ENCODE assay signal across 19 cellular contexts in genomic region chr4:168516841-168517240, GRCh38. TPM values are rescaled to one million over a fixed set of nuclear protein-coding genes. Genes with fewer than 3 reads are reported as not detected.
A peak's percentile ranks its signal among the peaks of the same experiment; 100 is the strongest.
DNase-seq lines count a peak whose midpoint lies in the region; ATAC-seq and TF ChIP-seq lines count a peak whose summit lies in the region.
"Had no signal": no experiment of that assay in that cellular context is flagged by ENCODE, and none has a peak within 500 bp of the region (broad histone marks: within the 10 kb centered on the region; RNA-seq: fewer than 3 reads in every experiment).

No MANE protein-coding gene starts in this region.

- no peak overlapping the region for H3K27ac ChIP-seq in breast epithelium
- no peak overlapping the region for H3K27ac ChIP-seq in IMR-90 (ENCODE audit: insufficient read depth, low read length)
- peak overlapping the region; percentile 0 for H3K27ac ChIP-seq in psoas muscle
- H3K27ac ChIP-seq: Peyer's patch had no signal

- H3K27me3 ChIP-seq in breast epithelium (no peaks in the 10 kb centered on the region), IMR-90 (ENCODE audit: control insufficient read depth, insufficient read depth, low read length) (no peaks in the 10 kb centered on the region), psoas muscle (ENCODE audit: insufficient read depth in 3 of 3, low read length in 2 of 3) (no peaks in the 10 kb centered on the region)
- H3K27me3 ChIP-seq: Peyer's patch had no signal

- H3K56ac ChIP-seq in IMR-90 (ENCODE audit: extremely low read depth, insufficient read depth, low read length): no peak overlapping the region

- H3K4me3 Mint-ChIP-seq in MCF 10A (ENCODE audit: unreplicated experiment): no peak overlapping the region
- H3K4me3 Mint-ChIP-seq in T-helper 2 cell treated with Interferon-gamma antibody and Interleukin-4, amounts not matched to agents 5 μg/mL and 100 μg/mL, for 36 hours: no peak overlapping the region
- H3K4me3 Mint-ChIP-seq: CD14-positive monocyte, IgD-negative memory B cell had no signal

- DNase-seq in MCF 10A (ENCODE audit: unreplicated experiment) (peak; percentile 45), breast epithelium (ENCODE audit: low spot score in 2 of 2) (no peak), IMR-90 (no peak), left cardiac atrium (peak; percentile 39), psoas muscle (no peak), ureter (ENCODE audit: low spot score) (no peak), posterior vena cava (ENCODE audit: low spot score) (no peak)
- DNase-seq in T-helper 2 cell treated with Interferon-gamma antibody and Interleukin-4, amounts not matched to agents 5 μg/mL and 100 μg/mL, for 36 hours (ENCODE audit: low spot score): no peak
- DNase-seq: COR-L47, DMS53, Kasumi-1, NCI-H1417, NCI-H1930, NCI-H2171, NCI-H510A, Peyer's patch, SHP77 treated with DMSO at 0.1 percent for 48 hours had no signal

- no peaks in the 10 kb centered on the region for H3K9me3 Mint-ChIP-seq in MCF 10A (ENCODE audit: unreplicated experiment)
- H3K9me3 Mint-ChIP-seq in T-helper 2 cell treated with Interferon-gamma antibody and Interleukin-4, amounts not matched to agents 5 μg/mL and 100 μg/mL, for 36 hours: no peaks in the 10 kb centered on the region
- H3K9me3 Mint-ChIP-seq: IgD-negative memory B cell had no signal

- POLR2A ChIA-PET in MCF 10A (lab: Yijun Ruan, JAX) (interaction anchor here (0.9 kb wide), 1 partner anchor 21 kb away, joined by 3 read pairs; no protein-coding TSS in a partner anchor), IMR-90 (lab: Charles Lee; ENCODE audit: unreplicated experiment) (no interaction called here)

- H2BK20ac ChIP-seq in IMR-90 (ENCODE audit: low read depth, low read length): no peak overlapping the region

- H3K27me3 Mint-ChIP-seq in MCF 10A (ENCODE audit: insufficient read depth, unreplicated experiment): no peaks in the 10 kb centered on the region
- H3K27me3 Mint-ChIP-seq in T-helper 2 cell treated with Interferon-gamma antibody and Interleukin-4, amounts not matched to agents 5 μg/mL and 100 μg/mL, for 36 hours (ENCODE audit: low read depth): peaks cover 25% of the 10 kb centered on the region

- TF ChIP-seq RAD21 in IMR-90 (IDR thresholded peaks at IDR 0.05; ENCODE audit: low read length): no peak

- intact Hi-C loops in MCF 10A (cut with micrococcal nuclease) (loop anchor here (10.0 kb wide), 1 partner anchor 198 kb away; no protein-coding TSS in a partner anchor), breast epithelium (cut with DNase I; ENCODE audit: low total_unique reads) (no loop called here), IMR-90 (cut with micrococcal nuclease) (loop anchor here (5.0 to 10.0 kb wide), 4 partner anchors 178 to 400 kb away; no protein-coding TSS in a partner anchor), left cardiac atrium (cut with DNase I) (loop anchor here (10.0 kb wide), 3 partner anchors 68 to 408 kb away; no protein-coding TSS in a partner anchor), psoas muscle (cut with DNase I) (no loop called here), posterior vena cava (cut with DNase I) (loop anchor here in 1 of 2 donors (10.0 kb wide), 1 partner anchor 488 kb away; no protein-coding TSS in a partner anchor)

- H4K5ac ChIP-seq in IMR-90 (ENCODE audit: low read depth, low read length): no peak overlapping the region

- no peak overlapping the region for H3K4me3 ChIP-seq in breast epithelium
- no peak overlapping the region for H3K4me3 ChIP-seq in IMR-90 (ENCODE audit: insufficient read depth, low read depth, low read length)
- H3K4me3 ChIP-seq in psoas muscle: no peak overlapping the region
- H3K4me3 ChIP-seq: Peyer's patch had no signal

- peak overlapping the region; percentile 44; the same call in 2 of the 3 replicates for H2BK15ac ChIP-seq in IMR-90 (ENCODE audit: low read depth, low read length)

- peak overlapping the region; percentile 46 for H2BK5ac ChIP-seq in IMR-90 (ENCODE audit: low read depth, low read length, poor library complexity, severe bottlenecking)

- no peak overlapping the region for H3K4me2 ChIP-seq in IMR-90 (ENCODE audit: low read depth, low read length)

- H3K14ac ChIP-seq in IMR-90 (replicated peaks; ENCODE audit: low read depth, low read length): no peak overlapping the region

- H4K91ac ChIP-seq in IMR-90 (ENCODE audit: insufficient read depth, low read depth, low read length): no peak overlapping the region

- TF ChIP-seq POLR2A in breast epithelium (IDR thresholded peaks at IDR 0.05) (no peak), IMR-90 (IDR thresholded peaks at IDR 0.05; ENCODE audit: low read depth, low read length) (no peak)

- no peak overlapping the region for H3K18ac ChIP-seq in IMR-90 (ENCODE audit: low read depth, low read length)

- no peaks in the 10 kb centered on the region for H3K79me1 ChIP-seq in IMR-90 (ENCODE audit: low read depth in 1 of 2, low read length in 2 of 2)

- 0 out of 2 replicates have a peak overlapping the region, but pooled peaks have one; percentile 51 for H2AK5ac ChIP-seq in IMR-90 (ENCODE audit: low read depth, low read length)

- no peak overlapping the region for H3K23ac ChIP-seq in IMR-90 (ENCODE audit: low read depth, low read length)

- peak overlapping the region; percentile 50; the same call in 1 of the 2 replicates for H3K4ac ChIP-seq in IMR-90 (ENCODE audit: low read depth, low read length)

- no CpG with 5 or more reads among the region's 2 CpGs for WGBS in IMR-90 (ENCODE audit: extremely low coverage in 2 of 2, insufficient read length in 1 of 2), 2 experiments
- WGBS in psoas muscle, 3 donors: 57 to 68% (median 63%) methylated on average over 2 of the region's 2 CpGs

- TF ChIP-seq CTCF in MCF 10A (IDR thresholded peaks at IDR 0.05; ENCODE audit: unreplicated experiment): no peak
- TF ChIP-seq CTCF in breast epithelium (IDR thresholded peaks at IDR 0.05): no peak
- no peak for TF ChIP-seq CTCF in IMR-90 (conservative IDR thresholded peaks at IDR 0.05; ENCODE audit: low read depth, low read length)
- no peak for TF ChIP-seq CTCF in psoas muscle (IDR thresholded peaks at IDR 0.05)

- no peaks in the 10 kb centered on the region for H4K20me1 ChIP-seq in IMR-90 (ENCODE audit: insufficient read depth, low read length)

- no peak overlapping the region for H3K9ac ChIP-seq in IMR-90 (ENCODE audit: low read depth, low read length)

- H4K8ac ChIP-seq in IMR-90 (ENCODE audit: low read depth in 2 of 2, low read length in 2 of 2): no peak overlapping the region

- no peak overlapping the region for H2AK9ac ChIP-seq in IMR-90 (replicated peaks; ENCODE audit: low read depth, low read length, poor library complexity)

- H2BK120ac ChIP-seq in IMR-90 (ENCODE audit: low read depth, low read length): no peak overlapping the region

- ATAC-seq in IMR-90 (ENCODE audit: low read depth) (no peak), left cardiac atrium (peak in 1 of 2 donors; percentile 61), psoas muscle (peak in 2 of 4 donors; percentile 44 to 53)

- in situ Hi-C loops in IMR-90 (cut with MboI; ENCODE audit: low sequenced_read_pairs): loop anchor here (5.0 to 25.0 kb wide), 4 partner anchors 105 to 488 kb away; no protein-coding TSS in a partner anchor

- no peak overlapping the region for H2AFZ ChIP-seq in IMR-90 (replicated peaks; ENCODE audit: low read length, poor library complexity)

- peaks cover 15% of the 10 kb centered on the region for H3K4me1 Mint-ChIP-seq in MCF 10A (ENCODE audit: insufficient read depth, unreplicated experiment)
- H3K4me1 Mint-ChIP-seq in T-helper 2 cell treated with Interferon-gamma antibody and Interleukin-4, amounts not matched to agents 5 μg/mL and 100 μg/mL, for 36 hours (ENCODE audit: low read depth): peaks cover 3% of the 10 kb centered on the region

- BruUV-seq in MCF 10A (replicated peaks; lab: Mats Ljungman, UMichigan) (no TSS peak), IMR-90 (replicated peaks; lab: Mats Ljungman, UMichigan) (no TSS peak)

- H3K4me1 ChIP-seq in breast epithelium (no peaks in the 10 kb centered on the region), IMR-90 (ENCODE audit: control insufficient read depth, insufficient read depth, low read length) (peaks cover 4% of the 10 kb centered on the region; the same call in 1 of the 2 replicates), psoas muscle (peaks cover 36% of the 10 kb centered on the region)
- H3K4me1 ChIP-seq: Peyer's patch had no signal

- no peaks in the 10 kb centered on the region for H3K9me3 ChIP-seq in breast epithelium
- H3K9me3 ChIP-seq in IMR-90 (ENCODE audit: control insufficient read depth, insufficient read depth, low read length): no peaks in the 10 kb centered on the region
- no peaks in the 10 kb centered on the region for H3K9me3 ChIP-seq in psoas muscle
- H3K9me3 ChIP-seq: Peyer's patch had no signal

- dilution Hi-C loops in IMR-90 (cut with HindIII; ENCODE audit: low sequenced_read_pairs, unreplicated experiment): no loop called here

- H3K36me3 ChIP-seq in breast epithelium (no peaks in the 10 kb centered on the region), IMR-90 (ENCODE audit: control insufficient read depth, insufficient read depth, low read length) (no peaks in the 10 kb centered on the region), psoas muscle (ENCODE audit: insufficient read depth in 1 of 2, low read depth in 1 of 2) (no peaks in the 10 kb centered on the region)
- H3K36me3 ChIP-seq: Peyer's patch had no signal

- H3K36me3 Mint-ChIP-seq in MCF 10A (ENCODE audit: insufficient read depth, unreplicated experiment): no peaks in the 10 kb centered on the region
- no peaks in the 10 kb centered on the region for H3K36me3 Mint-ChIP-seq in T-helper 2 cell treated with Interferon-gamma antibody and Interleukin-4, amounts not matched to agents 5 μg/mL and 100 μg/mL, for 36 hours (ENCODE audit: low read depth)
- H3K36me3 Mint-ChIP-seq: CD14-positive monocyte, IgD-negative memory B cell had no signal

- H3K27ac Mint-ChIP-seq in MCF 10A (ENCODE audit: low read depth, unreplicated experiment): no peak overlapping the region
- H3K27ac Mint-ChIP-seq in T-helper 2 cell treated with Interferon-gamma antibody and Interleukin-4, amounts not matched to agents 5 μg/mL and 100 μg/mL, for 36 hours: no peak overlapping the region
- H3K27ac Mint-ChIP-seq: CD14-positive monocyte, IgD-negative memory B cell had no signal

- 0 out of 2 replicates have a peak, but pooled peaks cover 3% of the 10 kb centered on the region for H3K9me1 ChIP-seq in IMR-90 (ENCODE audit: insufficient read depth, low read length)

- CTCF ChIA-PET in MCF 10A (lab: Yijun Ruan, JAX) (interaction anchor here (0.5 to 4.4 kb wide), 5 partner anchors 13 to 405 kb away, joined by 3 to 40 read pairs (median 13); no protein-coding TSS in a partner anchor), IMR-90 (lab: Yijun Ruan, JAX) (no interaction called here)

RNA-seq across cellular contexts. Expression of gene PALLD, which starts 20.0 kb away (rescaled TPM):
- total RNA-seq in MCF 10A (2022) (94.6 and 191 TPM in 2 replicates), breast epithelium (100 to 1,000 TPM in 2 of 3 donors, 10 to 100 TPM in 1; 96.0 to 186 (median 174) TPM), IMR-90 (2012; rRNA removed) (91.9 and 112 TPM in 2 replicates), left cardiac atrium (100 to 1,000 TPM; 440 to 625 TPM), psoas muscle (100 to 1,000 TPM; 168 to 245 (median 201) TPM), ureter (239 TPM), posterior vena cava (100 to 1,000 TPM; 649 to 791 TPM)
- polyA plus RNA-seq in IMR-90 (2012; rRNA removed) (71.0 and 91.0 TPM in 2 replicates), psoas muscle (100 to 1,000 TPM in 1 of 3 donors, 10 to 100 TPM in 2; 19.2 to 108 (median 89.9) TPM)
- 44.9 and 48.4 TPM in 2 replicates for polyA plus RNA-seq in IMR-90 (2012; cell fraction: cytosol; rRNA removed)
- polyA plus RNA-seq in IMR-90 (2012; cell fraction: nucleus; rRNA removed; ENCODE audit: low replicate concordance): 75.8 and 98.2 TPM in 2 replicates

RNA-seq across cellular contexts. Expression of gene DDX60L, which starts 36.5 kb away (rescaled TPM):
- total RNA-seq in MCF 10A (2022) (3.4 and 6.1 TPM in 2 replicates), breast epithelium (10 to 100 TPM; 13.4 to 21.0 (median 18.4) TPM), IMR-90 (2012; rRNA removed) (9.5 and 11.9 TPM in 2 replicates), left cardiac atrium (10 to 100 TPM; 10.7 to 12.7 TPM), psoas muscle (1 to 10 TPM; 3.9 to 4.9 (median 4.3) TPM), ureter (16.3 TPM), posterior vena cava (10 to 100 TPM; 19.4 to 22.3 TPM)
- polyA plus RNA-seq in IMR-90 (2012; rRNA removed) (4.3 and 6.4 TPM in 2 replicates), psoas muscle (1 to 10 TPM in 2 of 3 donors, under 1 TPM in 1; 0.61 to 2.7 (median 2.3) TPM)
- polyA plus RNA-seq in IMR-90 (2012; cell fraction: cytosol; rRNA removed): 1.1 and 2.7 TPM in 2 replicates
- 2.2 and 26.7 TPM in 2 replicates for polyA plus RNA-seq in IMR-90 (2012; cell fraction: nucleus; rRNA removed; ENCODE audit: low replicate concordance)

Comparison
In these comparisons a context has a peak if more than half of its experiments do, and no peak if none do; other contexts are left out.
1. DNase-seq: peak in MCF 10A (single experiment) and left cardiac atrium (single experiment); none in breast epithelium (0 of 2), IMR-90 (single experiment), psoas muscle (0 of 2), T-helper 2 cell treated with Interferon-gamma antibody and Interleukin-4, amounts not matched to agents 5 μg/mL and 100 μg/mL, for 36 hours (single experiment), ureter (single experiment) and posterior vena cava (single experiment).
2. intact Hi-C loops: an anchor here in MCF 10A (10.0 kb wide), IMR-90 (5.0 to 10.0 kb wide) and left cardiac atrium (10.0 kb wide); none called in breast epithelium and psoas muscle.